11 cellular contexts compared by ENCODE assay signal in the genomic region with DNA sequence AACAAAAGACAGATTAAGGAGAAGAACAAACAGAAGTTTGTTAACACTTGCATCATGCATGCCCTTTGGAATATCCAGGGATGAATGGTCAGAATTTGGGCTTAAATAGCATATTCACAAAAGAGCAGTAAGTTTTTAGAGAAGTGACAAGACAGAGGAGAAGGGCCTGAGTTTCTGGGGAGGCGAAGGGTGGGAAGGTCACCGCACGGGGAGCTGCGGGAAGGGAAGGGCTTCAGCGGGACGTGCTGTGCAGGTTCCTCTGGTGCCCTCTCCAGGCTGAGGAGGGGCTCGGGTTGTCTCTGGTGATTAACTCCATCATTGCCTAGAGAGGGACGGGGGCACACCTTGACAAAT. TPM values are rescaled to one million over a fixed set of nuclear protein-coding genes. Genes with fewer than 3 reads are reported as not detected.
DNase-seq lines count a peak whose midpoint lies in the region; ATAC-seq and TF ChIP-seq lines count a peak whose summit lies in the region.
"Had no signal": no experiment of that assay in that cellular context is flagged by ENCODE, and none has a peak within 500 bp of the region (broad histone marks: within the 10 kb centered on the region; RNA-seq: fewer than 3 reads in every experiment).

No MANE protein-coding gene starts in this region.

- ATAC-seq in Panc1: peak; percentile 59; the same call in 1 of the 2 replicates
- ATAC-seq in HG02623 (IDR thresholded peaks at IDR 0.05; ENCODE audit: unreplicated experiment): no peak
- ATAC-seq in HG02973 (IDR thresholded peaks at IDR 0.05; ENCODE audit: unreplicated experiment): no peak

- no peaks in the 10 kb centered on the region for H3K9me3 ChIP-seq in Panc1 (ENCODE audit: control insufficient read depth, insufficient read depth, low read depth, low read length)
- H3K9me3 ChIP-seq: thyroid gland had no signal

- no peaks in the 10 kb centered on the region for H3K9me3 Mint-ChIP-seq in osteocyte (ENCODE audit: unreplicated experiment)

- CTCF ChIA-PET in Panc1 (lab: Charles Lee): no interaction called here

- H3K4me3 ChIP-seq in Panc1 (ENCODE audit: low read depth in 2 of 2, low read length in 2 of 2): no peak overlapping the region
- no peak overlapping the region for H3K4me3 ChIP-seq in fibroblast of the aortic adventitia (ENCODE audit: low read depth, low read length)
- H3K4me3 ChIP-seq: SK-N-MC, thyroid gland had no signal

- no peak overlapping the region for H3K27ac Mint-ChIP-seq in osteocyte (ENCODE audit: unreplicated experiment)

- no peaks in the 10 kb centered on the region for H3K27me3 ChIP-seq in Panc1 (ENCODE audit: control insufficient read depth, insufficient read depth, low read length)
- H3K27me3 ChIP-seq: thyroid gland had no signal

- POLR2A ChIA-PET in Panc1 (lab: Charles Lee): no interaction called here

- BruUV-seq in Panc1 (replicated peaks; lab: Mats Ljungman, UMichigan): no TSS peak

- H3K4me3 Mint-ChIP-seq in osteocyte (ENCODE audit: unreplicated experiment): no peak overlapping the region

- 0 out of 2 replicates have a peak, but pooled peaks cover 5% of the 10 kb centered on the region for H3K4me1 ChIP-seq in Panc1 (ENCODE audit: control insufficient read depth, insufficient read depth, low read length)

- intact Hi-C loops in Panc1 (cut with micrococcal nuclease; ENCODE audit: unreplicated experiment): no loop called here

- H3K36me3 Mint-ChIP-seq in osteocyte (ENCODE audit: unreplicated experiment): peaks cover 2% of the 10 kb centered on the region

- H3K36me3 ChIP-seq in Panc1 (ENCODE audit: control insufficient read depth, insufficient read depth, low read length): no peaks in the 10 kb centered on the region

- peaks cover 40% of the 10 kb centered on the region for H3K4me1 Mint-ChIP-seq in osteocyte (ENCODE audit: unreplicated experiment)

- H3K27ac ChIP-seq in Panc1 (ENCODE audit: low read length): 0 out of 2 replicates have a peak overlapping the region, but pooled peaks have one; percentile 1
- H3K27ac ChIP-seq: SK-N-MC had no signal

- in situ Hi-C loops in Panc1 (cut with HindIII; ENCODE audit: low pct_unique_long_range_greater_than_20kb, low sequenced_read_pairs): no loop called here

- TF ChIP-seq CTCF in Panc1 (IDR thresholded peaks at IDR 0.05): no peak; the same call in 1 of the 2 replicates
- TF ChIP-seq CTCF in fibroblast of the aortic adventitia (IDR thresholded peaks at IDR 0.05; ENCODE audit: insufficient read depth, low read length): no peak
- TF ChIP-seq CTCF in osteocyte (IDR thresholded peaks at IDR 0.05): peak; percentile 37

- no peaks in the 10 kb centered on the region for H3K27me3 Mint-ChIP-seq in osteocyte (ENCODE audit: unreplicated experiment)

- DNase-seq in ELF-1 (ENCODE audit: low read depth, low spot score): peak; percentile 69
- no peak for DNase-seq in Panc1 (ENCODE audit: low read depth, low spot score)
- peak; percentile 18 for DNase-seq in fibroblast of the aortic adventitia (ENCODE audit: low read depth)
- DNase-seq in osteocyte (ENCODE audit: extremely low spot score, unreplicated experiment): no peak
- DNase-seq in activated gamma-delta T cell (lab: John Stamatoyannopoulos, UW): no peak
- DNase-seq in cerebellum (ENCODE audit: low spot score): no peak
- DNase-seq: NCI-H1048 had no signal

RNA-seq across cellular contexts. Expression of a gene that starts 10.4 kb away (rescaled TPM):
- total RNA-seq in Panc1 (2021; ENCODE audit: unreplicated experiment) (14.6 TPM), fibroblast of the aortic adventitia (ENCODE audit: low replicate concordance) (4.4 and 16.6 TPM in 2 replicates), osteocyte (22.9 and 23.4 TPM in 2 replicates), cerebellum (34.9 TPM)
- 7.9 TPM for polyA plus RNA-seq in Panc1 (2012; ENCODE audit: insufficient read length)

RNA-seq across cellular contexts. Expression of a gene that starts 11.7 kb away (rescaled TPM):
- total RNA-seq in Panc1 (2021; ENCODE audit: unreplicated experiment) (16.6 TPM), fibroblast of the aortic adventitia (ENCODE audit: low replicate concordance) (17.3 and 73.8 TPM in 2 replicates), osteocyte (10.3 and 10.4 TPM in 2 replicates), cerebellum (9.9 TPM)
- 26.2 TPM for polyA plus RNA-seq in Panc1 (2012; ENCODE audit: insufficient read length)

RNA-seq across cellular contexts. Expression of a gene that starts 30.7 kb away (rescaled TPM):
- total RNA-seq in Panc1 (2021; ENCODE audit: unreplicated experiment): 13.9 TPM
- polyA plus RNA-seq in Panc1 (2012; ENCODE audit: insufficient read length): 15.7 TPM
- total RNA-seq in fibroblast of the aortic adventitia (ENCODE audit: low replicate concordance): 1.9 and 3.8 TPM in 2 replicates
- 11.7 and 11.8 TPM in 2 replicates for total RNA-seq in osteocyte
- total RNA-seq in cerebellum: 26.5 TPM

Comparison
In these comparisons a context has a peak if more than half of its experiments do, and no peak if none do; other contexts are left out.
1. DNase-seq: peak in ELF-1 (single experiment) and fibroblast of the aortic adventitia (single experiment); none in Panc1 (single experiment), osteocyte (single experiment), activated gamma-delta T cell (single experiment) and cerebellum (single experiment).